8 cellular contexts compared by ENCODE assay signal in the genomic region with DNA sequence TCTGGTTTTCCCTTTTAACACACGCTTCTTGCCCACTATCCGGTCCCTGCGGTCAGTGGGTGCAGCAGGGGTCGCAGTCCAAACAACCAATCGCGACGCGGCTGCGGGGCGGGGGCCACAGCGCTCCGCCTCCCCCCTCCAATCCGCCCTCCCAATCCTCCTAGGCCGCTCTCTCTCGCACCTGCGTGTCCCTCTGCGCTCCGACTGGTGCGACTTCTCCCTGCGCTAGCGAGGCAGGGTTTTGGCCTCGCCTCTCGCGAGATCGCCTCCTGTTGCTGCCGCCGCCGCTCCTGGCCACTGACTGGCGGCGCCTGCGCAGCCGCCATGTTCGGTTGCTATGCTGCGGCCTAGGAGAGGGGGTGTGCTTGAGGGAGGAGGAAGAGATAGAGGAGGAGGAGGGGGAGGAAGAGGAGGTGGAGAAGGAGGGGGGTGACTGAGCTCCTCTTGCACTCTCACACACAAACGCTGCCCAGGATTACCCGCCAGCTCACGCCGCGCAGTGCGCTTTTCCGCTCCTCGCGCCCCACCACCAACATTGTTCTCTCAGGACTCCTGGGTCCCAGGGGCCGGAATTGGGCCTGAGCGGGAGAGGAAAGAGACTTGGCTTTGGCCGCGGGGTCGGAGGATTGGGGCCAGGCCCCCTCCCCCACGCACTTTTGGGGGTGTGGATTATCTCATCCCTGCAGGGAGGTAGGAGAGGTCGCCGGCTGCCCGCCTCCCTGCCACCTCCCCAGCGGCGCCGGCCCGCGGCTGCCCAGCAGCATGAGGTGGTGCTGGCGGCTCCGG. TPM values are rescaled to one million over a fixed set of nuclear protein-coding genes. Genes with fewer than 3 reads are reported as not detected.
DNase-seq lines count a peak whose midpoint lies in the region; ATAC-seq, FAIRE-seq and TF ChIP-seq lines count a peak whose summit lies in the region.

A gene with protein sequence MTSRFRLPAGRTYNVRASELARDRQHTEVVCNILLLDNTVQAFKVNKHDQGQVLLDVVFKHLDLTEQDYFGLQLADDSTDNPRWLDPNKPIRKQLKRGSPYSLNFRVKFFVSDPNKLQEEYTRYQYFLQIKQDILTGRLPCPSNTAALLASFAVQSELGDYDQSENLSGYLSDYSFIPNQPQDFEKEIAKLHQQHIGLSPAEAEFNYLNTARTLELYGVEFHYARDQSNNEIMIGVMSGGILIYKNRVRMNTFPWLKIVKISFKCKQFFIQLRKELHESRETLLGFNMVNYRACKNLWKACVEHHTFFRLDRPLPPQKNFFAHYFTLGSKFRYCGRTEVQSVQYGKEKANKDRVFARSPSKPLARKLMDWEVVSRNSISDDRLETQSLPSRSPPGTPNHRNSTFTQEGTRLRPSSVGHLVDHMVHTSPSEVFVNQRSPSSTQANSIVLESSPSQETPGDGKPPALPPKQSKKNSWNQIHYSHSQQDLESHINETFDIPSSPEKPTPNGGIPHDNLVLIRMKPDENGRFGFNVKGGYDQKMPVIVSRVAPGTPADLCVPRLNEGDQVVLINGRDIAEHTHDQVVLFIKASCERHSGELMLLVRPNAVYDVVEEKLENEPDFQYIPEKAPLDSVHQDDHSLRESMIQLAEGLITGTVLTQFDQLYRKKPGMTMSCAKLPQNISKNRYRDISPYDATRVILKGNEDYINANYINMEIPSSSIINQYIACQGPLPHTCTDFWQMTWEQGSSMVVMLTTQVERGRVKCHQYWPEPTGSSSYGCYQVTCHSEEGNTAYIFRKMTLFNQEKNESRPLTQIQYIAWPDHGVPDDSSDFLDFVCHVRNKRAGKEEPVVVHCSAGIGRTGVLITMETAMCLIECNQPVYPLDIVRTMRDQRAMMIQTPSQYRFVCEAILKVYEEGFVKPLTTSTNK (plus strand): TSS at position 472 of the 786 bp plus-strand sequence. CDS start 49,932 bp downstream, outside the sequence.

- in situ Hi-C loops in HepG2 (cut with HindIII; ENCODE audit: extremely low pct_ligation_motif_present, low pct_unique_long_range_greater_than_20kb): loop anchor here (5.0 kb wide), 1 partner anchor 53 kb away; no protein-coding TSS in a partner anchor

- peak within 1 kb of the TSS; percentile 89 for H3K9ac ChIP-seq in HepG2 (ENCODE audit: insufficient read depth, low read depth, low read length)

- DNase-seq in CD1c-positive myeloid dendritic cell (ENCODE audit: extremely low spot score): peak; percentile 97
- DNase-seq in NCI-H82 treated with DMSO at 0.1 percent for 48 hours (lab: John Stamatoyannopoulos, UW; ENCODE audit: unreplicated experiment): peak; percentile 99
- peak; percentile 98 for DNase-seq in activated CD4-positive, alpha-beta memory T cell treated with anti-CD3 and anti-CD28 coated beads for 36 hours
- peak; percentile 93 to 99 for DNase-seq in dermis microvascular lymphatic vessel endothelial cell (ENCODE audit: low read depth in 2 of 2)
- peak; percentile 99 for DNase-seq in HepG2 (ENCODE audit: low spot score)
- peak; percentile 94 for DNase-seq in stimulated activated CD4-positive, alpha-beta T cell treated with anti-CD3 and anti-CD28 coated beads, Interleukin-4, amount 100 ng/mL, for 1 hour

- peaks cover 45% of the 10 kb centered on the region for H3K79me2 ChIP-seq in HepG2 (ENCODE audit: insufficient read depth, low read length)

- intact Hi-C loops in activated CD4-positive, alpha-beta memory T cell treated with anti-CD3 and anti-CD28 coated beads for 36 hours (cut with micrococcal nuclease): loop anchor here (1.0 to 5.0 kb wide), 15 partner anchors 13 to 553 kb away; a partner anchor contains a TSS
- intact Hi-C loops in HepG2 (cut with micrococcal nuclease; ENCODE audit: unreplicated experiment): loop anchor here (2.0 to 5.0 kb wide), 2 partner anchors 53 to 253 kb away; a partner anchor contains a TSS

- peak within 1 kb of the TSS; percentile 77 for H2AFZ ChIP-seq in HepG2 (ENCODE audit: low read length)

- H3K4me2 ChIP-seq in HepG2 (ENCODE audit: low read depth, low read length): peak within 1 kb of the TSS; percentile 95

- 2% methylated on average over 36 of the region's 59 CpGs for WGBS in HepG2 (ENCODE audit: low lambda C conversion rate)

- 0 out of 2 replicates have a peak, but pooled peaks have one; percentile 32 for TF ChIP-seq RAD21 in HepG2 (CRISPR knock-in tag; IDR thresholded peaks at IDR 0.05)

- POLR2A ChIA-PET in activated CD4-positive, alpha-beta memory T cell treated with anti-CD3 and anti-CD28 coated beads for 36 hours (lab: Charles Lee): interaction anchor here (0.6 to 1.0 kb wide), 7 partner anchors 9 to 417 kb away, joined by 3 to 4 read pairs (median 3); no protein-coding TSS in a partner anchor
- POLR2A ChIA-PET in HepG2 (lab: Yijun Ruan, JAX): interaction anchor here (1.0 to 2.6 kb wide), 11 partner anchors 9 to 253 kb away, joined by 3 to 14 read pairs (median 3); a partner anchor contains a TSS

- CTCF ChIA-PET in activated CD4-positive, alpha-beta memory T cell treated with anti-CD3 and anti-CD28 coated beads for 36 hours (lab: Charles Lee): interaction anchor here (0.7 to 1.8 kb wide), 6 partner anchors 55 to 1567 kb away, joined by 3 to 6 read pairs (median 4); no protein-coding TSS in a partner anchor
- CTCF ChIA-PET in HepG2 (lab: Yijun Ruan, JAX; ENCODE audit: low intra/inter-chr PET ratio, low total read pairs): no interaction called here

- H3K9me3 ChIP-seq in HepG2 (ENCODE audit: low read length): no peaks in the 10 kb centered on the region

- no peaks in the 10 kb centered on the region for H4K20me1 ChIP-seq in HepG2 (ENCODE audit: insufficient read depth, low read length)

- no peaks in the 10 kb centered on the region for H3K9me3 Mint-ChIP-seq in activated CD4-positive, alpha-beta memory T cell treated with anti-CD3 and anti-CD28 coated beads for 36 hours

- peak within 1 kb of the TSS; percentile 89 for H3K4me3 Mint-ChIP-seq in activated CD4-positive, alpha-beta memory T cell treated with anti-CD3 and anti-CD28 coated beads for 36 hours

- peak; percentile 93 for ATAC-seq in GM19438 (IDR thresholded peaks at IDR 0.05; ENCODE audit: low read depth, unreplicated experiment)
- ATAC-seq in HG03575 (IDR thresholded peaks at IDR 0.05; ENCODE audit: extremely low read depth, insufficient number of reproducible peaks, low FRiP score, unreplicated experiment): peak; percentile 84
- ATAC-seq in HepG2: peak; percentile 95

- H3K27me3 Mint-ChIP-seq in activated CD4-positive, alpha-beta memory T cell treated with anti-CD3 and anti-CD28 coated beads for 36 hours: no peaks in the 10 kb centered on the region

- H3K4me1 Mint-ChIP-seq in activated CD4-positive, alpha-beta memory T cell treated with anti-CD3 and anti-CD28 coated beads for 36 hours (ENCODE audit: low read depth): peaks cover 48% of the 10 kb centered on the region

- peak; percentile 63 for FAIRE-seq in HepG2 (lab: Jason Lieb, UNC)

- BruUV-seq in HepG2 (replicated peaks; lab: Mats Ljungman, UMichigan): no TSS peak

- peak; percentile 53 for TF ChIP-seq CTCF in HepG2 (CRISPR knock-in tag; IDR thresholded peaks at IDR 0.05)

- H3K27me3 ChIP-seq in HepG2 (ENCODE audit: control insufficient read depth in 1 of 2, insufficient read depth in 2 of 2, low read length in 2 of 2): no peaks in the 10 kb centered on the region; a peak in 1 of 5 replicates

- peak within 1 kb of the TSS; percentile 84 to 97 (median 87) for H3K4me3 ChIP-seq in HepG2 (replicated peaks in 1 of 3; ENCODE audit: insufficient read depth in 1 of 3, low read depth in 2 of 3, low read length in 3 of 3)

- no peaks in the 10 kb centered on the region for H3K36me3 ChIP-seq in HepG2 (replicated peaks in 1 of 2; ENCODE audit: control insufficient read depth in 1 of 2, insufficient read depth in 2 of 2, low read length in 2 of 2)

- H3K27ac Mint-ChIP-seq in activated CD4-positive, alpha-beta memory T cell treated with anti-CD3 and anti-CD28 coated beads for 36 hours: peak within 1 kb of the TSS; percentile 93

- H3K27ac ChIP-seq in HepG2 (ENCODE audit: extremely low read length, insufficient read depth, low read length): peak within 1 kb of the TSS; percentile 91

- TF ChIP-seq EP300 in HepG2 (IDR thresholded peaks at IDR 0.05; ENCODE audit: low read depth in 2 of 2, low read length in 2 of 2): peak; percentile 11 to 64; a peak in 3 of 4 replicates
- TF ChIP-seq EP300 in HepG2 (CRISPR knock-in tag; IDR thresholded peaks at IDR 0.05; ENCODE audit: borderline replicate concordance): peak; percentile 70; the same call in 1 of the 2 replicates

- peak; percentile 96 for TF ChIP-seq POLR2A in HepG2 (IDR thresholded peaks at IDR 0.05; ENCODE audit: insufficient read depth in 1 of 2, low read depth in 2 of 2, low read length in 2 of 2)

- H3K4me1 ChIP-seq in HepG2 (ENCODE audit: insufficient read depth, low read length): peaks cover 57% of the 10 kb centered on the region

- H3K36me3 Mint-ChIP-seq in activated CD4-positive, alpha-beta memory T cell treated with anti-CD3 and anti-CD28 coated beads for 36 hours: no peaks in the 10 kb centered on the region

TF ChIP-seq in HepG2, 621 proteins besides CTCF, POLR2A, EP300 and RAD21 (continues in another document):
- peak; percentile 98 for TF ChIP-seq NRL (CRISPR knock-in tag; IDR thresholded peaks at IDR 0.05; ENCODE audit: borderline replicate concordance)

RNA-seq across cellular contexts. Expression of the gene that starts here (rescaled TPM):
- total RNA-seq in activated CD4-positive, alpha-beta memory T cell treated with anti-CD3 and anti-CD28 coated beads for 36 hours: 10 to 100 TPM; 29.4 to 31.6 TPM
- total RNA-seq in dermis microvascular lymphatic vessel endothelial cell (25.4 and 27.1 TPM in 2 replicates), HepG2 (2016; rRNA removed; fragmentation: Illumina TruSeq; extraction: Trizol) (34.6 and 40.4 TPM in 2 replicates)
- 42.5 and 43.6 TPM in 2 replicates for total RNA-seq in HepG2 (2016; cell fraction: cytosol; rRNA removed; fragmentation: Illumina TruSeq; extraction: Trizol; ENCODE audit: low read depth)
- total RNA-seq in HepG2 (2016; cell fraction: insoluble cytoplasmic fraction; rRNA removed; fragmentation: Illumina TruSeq; extraction: Trizol): 38.0 and 42.0 TPM in 2 replicates
- total RNA-seq in HepG2 (2016; cell fraction: membrane; rRNA removed; fragmentation: Illumina TruSeq; extraction: Trizol): 38.5 and 42.3 TPM in 2 replicates
- 46.5 and 59.3 TPM in 2 replicates for total RNA-seq in HepG2 (2016; cell fraction: nucleus; rRNA removed; fragmentation: Illumina TruSeq; extraction: Trizol)
- 20.3 and 21.7 TPM in 2 replicates for polyA plus RNA-seq in HepG2 (2011; rRNA removed)
- 5.8 and 7.6 TPM in 2 replicates for polyA plus RNA-seq in HepG2 (2011; cell fraction: cytosol; rRNA removed)
- 21.9 and 22.6 TPM in 2 replicates for polyA plus RNA-seq in HepG2 (2011; cell fraction: nucleus; rRNA removed)
- 8.1 and 8.3 TPM in 2 replicates for polyA plus RNA-seq in HepG2 (2012)
- 3.4 and 4.0 TPM in 2 replicates for polyA plus RNA-seq in HepG2 (2016; cell fraction: cytosol; fragmentation: Illumina TruSeq; extraction: Trizol; ENCODE audit: low read depth)
- polyA plus RNA-seq in HepG2 (2016; cell fraction: insoluble cytoplasmic fraction; fragmentation: Illumina TruSeq; extraction: Trizol; ENCODE audit: low read depth): 16.3 and 19.3 TPM in 2 replicates
- polyA plus RNA-seq in HepG2 (2016; cell fraction: membrane; fragmentation: Illumina TruSeq; extraction: Trizol; ENCODE audit: low read depth): 5.1 and 9.5 TPM in 2 replicates
- polyA plus RNA-seq in HepG2 (2016; cell fraction: nucleus; fragmentation: Illumina TruSeq; extraction: Trizol; ENCODE audit: insufficient read depth, low read depth): 17.2 and 24.4 TPM in 2 replicates
- polyA minus RNA-seq in HepG2 (2011; rRNA and poly(A)+ RNA removed; ENCODE audit: low replicate concordance): 60.8 and 71.6 TPM in 2 replicates
- polyA minus RNA-seq in HepG2 (2011; cell fraction: cytosol; rRNA and poly(A)+ RNA removed): 27.8 and 28.0 TPM in 2 replicates
- 139 and 141 TPM in 2 replicates for polyA minus RNA-seq in HepG2 (2011; cell fraction: nucleus; rRNA and poly(A)+ RNA removed)

Comparison
In these comparisons a context has a peak if more than half of its experiments do, and no peak if none do; other contexts are left out.
1. Peak in every context shown above with its lines: DNase-seq, ATAC-seq, H3K4me3 ChIP-seq and H3K27ac ChIP-seq.